ENCODE assay signal across 1 cellular context in the genomic region with DNA sequence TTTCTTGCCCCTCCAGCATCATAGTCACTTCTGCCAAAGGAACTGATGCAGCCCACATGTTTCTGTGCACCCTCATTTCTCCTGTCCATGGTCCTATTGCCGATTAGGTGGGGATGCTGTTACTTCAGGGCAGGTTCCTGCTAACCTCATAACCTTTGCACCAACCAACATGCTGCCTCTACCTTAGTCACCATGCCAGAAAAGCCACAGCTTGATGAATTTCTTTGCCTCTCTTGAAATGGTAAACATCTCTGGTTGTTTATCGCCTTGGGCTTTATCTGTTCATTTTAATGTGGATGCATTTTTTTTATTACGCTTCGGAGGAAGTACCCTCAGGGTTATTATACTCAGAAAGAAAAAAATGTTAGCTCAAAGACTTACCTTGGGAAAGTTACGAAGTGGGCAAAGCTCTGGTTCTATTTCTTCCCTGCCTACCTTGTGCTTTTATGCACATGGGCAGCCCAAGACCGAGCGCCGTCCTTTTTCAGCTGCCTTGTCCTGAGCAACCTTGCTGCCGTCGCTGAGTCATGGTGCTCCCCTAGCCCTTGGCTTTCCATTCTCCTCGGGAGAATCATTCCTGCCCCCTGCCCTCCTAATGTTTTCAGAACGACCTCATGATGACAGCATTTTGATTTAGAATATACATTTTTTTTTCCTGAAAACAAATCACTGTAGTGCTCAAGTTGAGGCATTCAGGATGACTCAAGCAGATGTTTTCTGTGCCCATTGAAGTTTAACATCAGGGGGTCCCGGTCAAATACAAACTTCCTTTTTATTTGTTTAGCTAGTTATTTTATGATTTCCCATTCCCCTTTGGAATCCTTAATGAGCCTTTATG.
TF ChIP-seq lines count a peak whose summit lies in the region.

No MANE protein-coding gene starts in this region.

TF ChIP-seq in GM23338, 12 proteins besides CTCF, POLR2A, EP300 and RAD21 (continued from another document):
- TF ChIP-seq, protein P1, sequence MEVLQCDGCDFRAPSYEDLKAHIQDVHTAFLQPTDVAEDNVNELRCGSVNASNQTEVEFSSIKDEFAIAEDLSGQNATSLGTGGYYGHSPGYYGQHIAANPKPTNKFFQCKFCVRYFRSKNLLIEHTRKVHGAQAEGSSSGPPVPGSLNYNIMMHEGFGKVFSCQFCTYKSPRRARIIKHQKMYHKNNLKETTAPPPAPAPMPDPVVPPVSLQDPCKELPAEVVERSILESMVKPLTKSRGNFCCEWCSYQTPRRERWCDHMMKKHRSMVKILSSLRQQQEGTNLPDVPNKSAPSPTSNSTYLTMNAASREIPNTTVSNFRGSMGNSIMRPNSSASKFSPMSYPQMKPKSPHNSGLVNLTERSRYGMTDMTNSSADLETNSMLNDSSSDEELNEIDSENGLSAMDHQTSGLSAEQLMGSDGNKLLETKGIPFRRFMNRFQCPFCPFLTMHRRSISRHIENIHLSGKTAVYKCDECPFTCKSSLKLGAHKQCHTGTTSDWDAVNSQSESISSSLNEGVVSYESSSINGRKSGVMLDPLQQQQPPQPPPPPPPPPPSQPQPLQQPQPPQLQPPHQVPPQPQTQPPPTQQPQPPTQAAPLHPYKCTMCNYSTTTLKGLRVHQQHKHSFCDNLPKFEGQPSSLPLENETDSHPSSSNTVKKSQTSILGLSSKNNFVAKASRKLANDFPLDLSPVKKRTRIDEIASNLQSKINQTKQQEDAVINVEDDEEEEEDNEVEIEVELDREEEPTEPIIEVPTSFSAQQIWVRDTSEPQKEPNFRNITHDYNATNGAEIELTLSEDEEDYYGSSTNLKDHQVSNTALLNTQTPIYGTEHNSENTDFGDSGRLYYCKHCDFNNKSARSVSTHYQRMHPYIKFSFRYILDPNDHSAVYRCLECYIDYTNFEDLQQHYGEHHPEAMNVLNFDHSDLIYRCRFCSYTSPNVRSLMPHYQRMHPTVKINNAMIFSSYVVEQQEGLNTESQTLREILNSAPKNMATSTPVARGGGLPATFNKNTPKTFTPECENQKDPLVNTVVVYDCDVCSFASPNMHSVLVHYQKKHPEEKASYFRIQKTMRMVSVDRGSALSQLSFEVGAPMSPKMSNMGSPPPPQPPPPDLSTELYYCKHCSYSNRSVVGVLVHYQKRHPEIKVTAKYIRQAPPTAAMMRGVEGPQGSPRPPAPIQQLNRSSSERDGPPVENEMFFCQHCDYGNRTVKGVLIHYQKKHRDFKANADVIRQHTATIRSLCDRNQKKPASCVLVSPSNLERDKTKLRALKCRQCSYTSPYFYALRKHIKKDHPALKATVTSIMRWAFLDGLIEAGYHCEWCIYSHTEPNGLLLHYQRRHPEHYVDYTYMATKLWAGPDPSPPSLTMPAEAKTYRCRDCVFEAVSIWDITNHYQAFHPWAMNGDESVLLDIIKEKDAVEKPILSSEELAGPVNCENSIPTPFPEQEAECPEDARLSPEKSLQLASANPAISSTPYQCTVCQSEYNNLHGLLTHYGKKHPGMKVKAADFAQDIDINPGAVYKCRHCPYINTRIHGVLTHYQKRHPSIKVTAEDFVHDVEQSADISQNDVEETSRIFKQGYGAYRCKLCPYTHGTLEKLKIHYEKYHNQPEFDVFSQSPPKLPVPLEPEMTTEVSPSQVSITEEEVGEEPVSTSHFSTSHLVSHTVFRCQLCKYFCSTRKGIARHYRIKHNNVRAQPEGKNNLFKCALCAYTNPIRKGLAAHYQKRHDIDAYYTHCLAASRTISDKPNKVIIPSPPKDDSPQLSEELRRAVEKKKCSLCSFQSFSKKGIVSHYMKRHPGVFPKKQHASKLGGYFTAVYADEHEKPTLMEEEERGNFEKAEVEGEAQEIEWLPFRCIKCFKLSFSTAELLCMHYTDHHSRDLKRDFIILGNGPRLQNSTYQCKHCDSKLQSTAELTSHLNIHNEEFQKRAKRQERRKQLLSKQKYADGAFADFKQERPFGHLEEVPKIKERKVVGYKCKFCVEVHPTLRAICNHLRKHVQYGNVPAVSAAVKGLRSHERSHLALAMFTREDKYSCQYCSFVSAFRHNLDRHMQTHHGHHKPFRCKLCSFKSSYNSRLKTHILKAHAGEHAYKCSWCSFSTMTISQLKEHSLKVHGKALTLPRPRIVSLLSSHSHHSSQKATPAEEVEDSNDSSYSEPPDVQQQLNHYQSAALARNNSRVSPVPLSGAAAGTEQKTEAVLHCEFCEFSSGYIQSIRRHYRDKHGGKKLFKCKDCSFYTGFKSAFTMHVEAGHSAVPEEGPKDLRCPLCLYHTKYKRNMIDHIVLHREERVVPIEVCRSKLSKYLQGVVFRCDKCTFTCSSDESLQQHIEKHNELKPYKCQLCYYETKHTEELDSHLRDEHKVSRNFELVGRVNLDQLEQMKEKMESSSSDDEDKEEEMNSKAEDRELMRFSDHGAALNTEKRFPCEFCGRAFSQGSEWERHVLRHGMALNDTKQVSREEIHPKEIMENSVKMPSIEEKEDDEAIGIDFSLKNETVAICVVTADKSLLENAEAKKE (CRISPR knock-in tag; IDR thresholded peaks at IDR 0.05) = no peak
- TF ChIP-seq POLR2AphosphoS5 (IDR thresholded peaks at IDR 0.05; ENCODE audit: low read depth) = no peak
